Comparison of ENCODE assay signal across 9 cellular contexts in the genomic region with DNA sequence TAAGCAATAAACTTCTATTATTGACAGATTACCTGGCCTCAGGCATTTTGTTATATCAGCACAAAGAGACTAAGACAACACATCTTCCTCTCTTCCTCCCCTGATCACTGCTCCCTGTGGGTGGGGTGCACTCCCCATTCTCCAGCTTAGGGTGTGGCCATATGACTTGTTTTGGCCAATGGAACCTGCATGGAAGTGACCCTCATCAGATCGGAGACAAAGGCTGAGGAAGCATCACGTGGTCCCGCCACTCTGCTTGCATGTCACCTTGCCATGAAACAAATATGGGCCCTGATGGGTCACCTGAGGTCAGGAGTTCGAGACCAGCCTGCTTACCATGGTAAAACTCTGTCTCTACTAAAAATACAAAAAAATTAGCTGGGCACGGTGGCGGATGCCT. TPM values are rescaled to one million over a fixed set of nuclear protein-coding genes. Genes with fewer than 3 reads are reported as not detected.
"Had no signal": no experiment of that assay in that cellular context is flagged by ENCODE, and none has a peak within 500 bp of the region (broad histone marks: within the 10 kb centered on the region; RNA-seq: fewer than 3 reads in every experiment).

No MANE protein-coding gene starts in this region.

- H3K9ac ChIP-seq: KMS-11 had no signal

- DNase-seq: IMR-90, KBM-7, KG1 had no signal

- FAIRE-seq: HepG2, HTR-8/SVneo had no signal

- H3K27ac ChIP-seq: HL-60, KMS-11 had no signal

- H3K4me2 ChIP-seq: KMS-11 had no signal

- ATAC-seq: HepG2 had no signal

RNA-seq across cellular contexts. Expression of a gene that starts 13.7 kb away (rescaled TPM):
- total RNA-seq: HepG2, HT-29, HT1080, IMR-90 had no signal
- polyA plus RNA-seq: HepG2, IMR-90 had no signal
